In the genomic region with DNA sequence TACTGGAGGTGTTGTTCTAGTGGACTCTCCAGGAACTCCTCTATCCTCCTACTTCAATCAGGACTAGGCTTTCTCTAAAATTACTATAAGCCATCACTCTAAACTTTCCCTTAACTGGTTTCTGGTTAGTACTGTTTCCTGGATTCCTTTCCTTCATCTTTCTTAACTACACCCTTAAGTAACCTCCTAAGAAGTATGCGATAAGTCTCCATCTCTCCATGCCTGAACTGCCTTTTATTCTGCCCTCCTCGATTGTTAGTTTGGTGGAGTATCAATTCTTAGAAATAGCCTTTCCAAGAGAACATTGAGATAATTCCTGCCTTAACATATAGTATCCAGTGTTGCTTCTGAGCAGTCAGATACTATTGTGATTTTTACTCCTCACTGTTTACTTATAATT, we compare ENCODE assay signal across 2 cellular contexts.
TF ChIP-seq lines count a peak whose summit lies in the region.

No MANE protein-coding gene starts in this region.

TF ChIP-seq in K562, 482 proteins besides CTCF, POLR2A, EP300 and RAD21:
- TF ChIP-seq EHMT2 (IDR thresholded peaks at IDR 0.05) (0 out of 2 replicates have a peak, but pooled peaks have one; percentile 28), ZNF146 (CRISPR knock-in tag; IDR thresholded peaks at IDR 0.05; ENCODE audit: unreplicated experiment) (no peak), HMBOX1 (IDR thresholded peaks at IDR 0.05) (peak; percentile 56; the same call in 1 of the 2 replicates)
- TF ChIP-seq, protein P1, sequence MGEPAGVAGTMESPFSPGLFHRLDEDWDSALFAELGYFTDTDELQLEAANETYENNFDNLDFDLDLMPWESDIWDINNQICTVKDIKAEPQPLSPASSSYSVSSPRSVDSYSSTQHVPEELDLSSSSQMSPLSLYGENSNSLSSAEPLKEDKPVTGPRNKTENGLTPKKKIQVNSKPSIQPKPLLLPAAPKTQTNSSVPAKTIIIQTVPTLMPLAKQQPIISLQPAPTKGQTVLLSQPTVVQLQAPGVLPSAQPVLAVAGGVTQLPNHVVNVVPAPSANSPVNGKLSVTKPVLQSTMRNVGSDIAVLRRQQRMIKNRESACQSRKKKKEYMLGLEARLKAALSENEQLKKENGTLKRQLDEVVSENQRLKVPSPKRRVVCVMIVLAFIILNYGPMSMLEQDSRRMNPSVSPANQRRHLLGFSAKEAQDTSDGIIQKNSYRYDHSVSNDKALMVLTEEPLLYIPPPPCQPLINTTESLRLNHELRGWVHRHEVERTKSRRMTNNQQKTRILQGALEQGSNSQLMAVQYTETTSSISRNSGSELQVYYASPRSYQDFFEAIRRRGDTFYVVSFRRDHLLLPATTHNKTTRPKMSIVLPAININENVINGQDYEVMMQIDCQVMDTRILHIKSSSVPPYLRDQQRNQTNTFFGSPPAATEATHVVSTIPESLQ (CRISPR knock-in tag; IDR thresholded peaks at IDR 0.05) = no peak

TF ChIP-seq in endothelial cell of umbilical vein, 7 proteins besides CTCF, POLR2A, EP300 and RAD21:
- TF ChIP-seq GATA2 (IDR thresholded peaks at IDR 0.05; ENCODE audit: insufficient read depth, insufficient read length, low read depth, low read length) (no peak), POLR2AphosphoS5 (IDR thresholded peaks at IDR 0.05; ENCODE audit: insufficient read depth, low read depth, low read length) (no peak), JUN (IDR thresholded peaks at IDR 0.05; ENCODE audit: borderline replicate concordance, insufficient read depth, insufficient read length, low read depth) (no peak), FOS (IDR thresholded peaks at IDR 0.05; ENCODE audit: borderline replicate concordance, insufficient read depth, low read length) (no peak), MYC (IDR thresholded peaks at IDR 0.05; ENCODE audit: low read depth, low read length) (no peak), EZH2 (IDR thresholded peaks at IDR 0.05; ENCODE audit: borderline replicate concordance, low read depth, low read length, severe bottlenecking) (no peak)
- TF ChIP-seq, protein P2, sequence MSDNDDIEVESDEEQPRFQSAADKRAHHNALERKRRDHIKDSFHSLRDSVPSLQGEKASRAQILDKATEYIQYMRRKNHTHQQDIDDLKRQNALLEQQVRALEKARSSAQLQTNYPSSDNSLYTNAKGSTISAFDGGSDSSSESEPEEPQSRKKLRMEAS (IDR thresholded peaks at IDR 0.05; ENCODE audit: insufficient read depth, insufficient read length) = no peak
